ENCODE assay signal across 24 cellular contexts in genomic region chr15:77795446-77795845, GRCh38.
"Had no signal": no experiment of that assay in that cellular context is flagged by ENCODE, and none has a peak within 500 bp of the region (broad histone marks: within the 10 kb centered on the region; RNA-seq: fewer than 3 reads in every experiment).

No MANE protein-coding gene starts in this region.

- H3K36me3 ChIP-seq: brain microvascular endothelial cell, SJCRH30 had no signal

- H3K27ac ChIP-seq: brain microvascular endothelial cell, coronary artery, SJCRH30 had no signal

- H3K27me3 ChIP-seq: brain microvascular endothelial cell, SJCRH30 had no signal

- H3K9me3 ChIP-seq: SJCRH30 had no signal

- ATAC-seq: activated CD4-positive, CD25-positive, alpha-beta regulatory T cell treated with anti-CD3 and anti-CD28 coated beads, Interleukin-2, amount 50 U/mL, for 24 hours; activated CD8-positive, alpha-beta memory T cell treated with anti-CD3 and anti-CD28 coated beads, Interleukin-2, amount 10 ng/mL, durations not matched to agents 7 days and 5 days; activated T-cell treated with anti-CD3 and anti-CD28 coated beads, Interleukin-2, amount 50 U/mL, for 4 hours; Panc1 had no signal

- FAIRE-seq: astrocyte had no signal

- DNase-seq: activated CD4-positive, alpha-beta T cell treated with anti-CD3 and anti-CD28 coated beads for 48 hours; activated CD4-positive, alpha-beta T cell treated with anti-CD3 and anti-CD28 coated beads, Interleukin-2, amount 50 U/mL, for 4 hours; activated CD8-positive, alpha-beta memory T cell treated with anti-CD3 and anti-CD28 coated beads, Interleukin-2, amount 10 ng/mL, durations not matched to agents 7 days and 5 days; activated effector memory CD4-positive, alpha-beta T cell treated with anti-CD3 and anti-CD28 coated beads, Interleukin-2, amount 50 U/mL, for 16 hours; activated naive CD4-positive, alpha-beta T cell treated with anti-CD3 and anti-CD28 coated beads for 36 hours; activated T-cell treated with anti-CD3 and anti-CD28 coated beads, Interleukin-2, amount 50 U/mL, for 4 hours; amygdala; brain microvascular endothelial cell; caudate nucleus; NCI-H1105 treated with DMSO at 0.1 percent for 48 hours; NCI-H1436 treated with DMSO at 0.1 percent for 48 hours; NCI-H187; NCI-H2081; NCI-H510A treated with DMSO at 0.1 percent for 48 hours; NCI-H69; NK-92 treated with Interleukin-12 subunit alpha and Interleukin-12 subunit beta, amount 100 ng/mL, for 24 hours; OCI-M1; Right ventricle myocardium superior; RPMI8226; SJCRH30 had no signal

- H3K4me3 ChIP-seq: coronary artery, SJCRH30 had no signal

- H3K4me1 ChIP-seq: SJCRH30 had no signal
